Comparison of ENCODE assay signal across 8 cellular contexts in the genomic region with DNA sequence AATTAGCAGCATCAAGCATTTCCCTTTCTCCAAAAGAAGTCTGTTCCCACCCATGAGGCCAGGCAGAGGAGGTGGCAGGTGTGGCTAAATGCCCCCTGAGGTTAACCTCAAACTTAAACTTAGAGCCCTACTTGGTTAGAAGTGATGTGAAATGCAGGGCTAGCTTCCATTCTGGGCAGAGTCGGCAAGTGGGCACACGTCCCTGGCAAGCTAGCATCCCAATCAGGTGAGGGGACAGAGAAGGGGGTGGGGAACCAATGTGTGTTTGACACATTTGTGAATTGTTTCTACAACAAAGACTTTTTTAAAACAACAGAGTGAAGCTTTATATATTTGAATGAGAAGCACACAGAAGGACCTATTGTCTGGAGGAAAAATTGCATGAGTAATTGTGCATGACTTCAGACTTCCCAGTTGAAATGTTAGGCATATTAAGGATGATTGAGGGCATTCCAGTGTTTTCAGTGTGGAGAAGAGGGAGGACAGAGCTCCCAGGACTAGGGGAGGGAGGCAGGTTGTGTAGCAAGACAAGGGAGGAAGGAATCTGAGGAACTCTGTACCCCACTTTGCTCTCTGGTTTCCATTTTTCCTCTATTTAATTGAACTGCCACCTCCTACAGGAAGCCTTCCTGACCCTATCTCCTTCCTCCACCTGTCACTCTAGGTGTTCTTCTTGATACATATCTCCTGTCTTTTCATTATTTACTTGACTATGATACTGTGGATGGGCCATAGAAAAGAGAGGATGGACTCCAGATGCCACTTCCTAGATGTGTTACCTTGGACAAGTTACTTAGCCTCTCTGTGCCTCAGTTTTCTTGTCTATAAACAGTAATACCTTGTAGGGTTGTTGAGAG.
A peak's percentile ranks its signal among the peaks of the same experiment; 100 is the strongest.
DNase-seq lines count a peak whose midpoint lies in the region; TF ChIP-seq lines count a peak whose summit lies in the region.

No MANE protein-coding gene starts in this region.

- intact Hi-C loops in ascending aorta (cut with DNase I), result no loop called here
- intact Hi-C loops in activated T-helper 2 cell treated with anti-CD3 and anti-CD28 coated beads, Interferon-gamma antibody, Interleukin-2, Interleukin-4, amounts not matched to agents 10 μg/mL and 5 μg/mL and 100 μg/mL, durations not matched to agents 14 hours and 24 hours and 36 hours (cut with micrococcal nuclease), result no loop called here

- no peak for TF ChIP-seq CTCF in ascending aorta (IDR thresholded peaks at IDR 0.05)
- TF ChIP-seq CTCF in mesothelial cell of epicardium (IDR thresholded peaks at IDR 0.05; ENCODE audit: unreplicated experiment), result no peak

- no peaks in the 10 kb centered on the region for H3K36me3 Mint-ChIP-seq in mesothelial cell of epicardium
- H3K36me3 Mint-ChIP-seq in activated T-helper 2 cell treated with anti-CD3 and anti-CD28 coated beads, Interferon-gamma antibody, Interleukin-2, Interleukin-4, amounts not matched to agents 10 μg/mL and 5 μg/mL and 100 μg/mL, durations not matched to agents 14 hours and 24 hours and 36 hours (ENCODE audit: low read depth), result no peaks in the 10 kb centered on the region

- in situ Hi-C loops in GM23248 (cut with MboI), result no loop called here

- peak overlapping the region; percentile 50 for H3K4me3 ChIP-seq in GM23248
- H3K4me3 ChIP-seq in ascending aorta, result no peak overlapping the region

- H3K27me3 ChIP-seq in GM23248 (replicated peaks; ENCODE audit: insufficient read depth) (no peaks in the 10 kb centered on the region), ascending aorta (no peaks in the 10 kb centered on the region)

- H3K4me1 ChIP-seq in GM23248 (ENCODE audit: insufficient read depth), result peaks cover 31% of the 10 kb centered on the region
- peaks cover 7 to 30% of the 10 kb centered on the region in 2 donors for H3K4me1 ChIP-seq in ascending aorta

- peaks cover 35% of the 10 kb centered on the region for H3F3A ChIP-seq in GM23248 (ENCODE audit: insufficient read depth)

- H3K79me2 ChIP-seq in GM23248 (ENCODE audit: insufficient read depth), result no peaks in the 10 kb centered on the region

- DNase-seq in AG20443 (ENCODE audit: low spot score) (peak; percentile 56), GM23248 (peak; percentile 72), ascending aorta (ENCODE audit: low spot score in 2 of 2) (no peak), mesothelial cell of epicardium (ENCODE audit: low spot score in 2 of 2, unreplicated experiment in 2 of 2) (no peak), DMS114 treated with DMSO at 0.1 percent for 48 hours (lab: John Stamatoyannopoulos, UW; ENCODE audit: unreplicated experiment) (no peak), NCI-H2227 (lab: John Stamatoyannopoulos, UW; ENCODE audit: unreplicated experiment) (no peak), OCI-M2 (lab: John Stamatoyannopoulos, UW; ENCODE audit: unreplicated experiment) (no peak)
- DNase-seq in activated T-helper 2 cell treated with anti-CD3 and anti-CD28 coated beads, Interferon-gamma antibody, Interleukin-2, Interleukin-4, amounts not matched to agents 10 μg/mL and 5 μg/mL and 100 μg/mL, durations not matched to agents 14 hours and 24 hours and 36 hours (ENCODE audit: low spot score), result no peak

- H3K27ac ChIP-seq in GM23248 (peak overlapping the region; percentile 85), ascending aorta (peak overlapping the region; percentile 71 to 82)

- H3K4me1 Mint-ChIP-seq in mesothelial cell of epicardium, result peaks cover 26% of the 10 kb centered on the region
- peaks cover 28% of the 10 kb centered on the region for H3K4me1 Mint-ChIP-seq in activated T-helper 2 cell treated with anti-CD3 and anti-CD28 coated beads, Interferon-gamma antibody, Interleukin-2, Interleukin-4, amounts not matched to agents 10 μg/mL and 5 μg/mL and 100 μg/mL, durations not matched to agents 14 hours and 24 hours and 36 hours (ENCODE audit: low read depth)

- no peaks in the 10 kb centered on the region for H3K9me3 ChIP-seq in GM23248 (ENCODE audit: low read depth)
- H3K9me3 ChIP-seq in ascending aorta, result no peaks in the 10 kb centered on the region

- no peaks in the 10 kb centered on the region for H3K9me3 Mint-ChIP-seq in mesothelial cell of epicardium
- no peaks in the 10 kb centered on the region for H3K9me3 Mint-ChIP-seq in activated T-helper 2 cell treated with anti-CD3 and anti-CD28 coated beads, Interferon-gamma antibody, Interleukin-2, Interleukin-4, amounts not matched to agents 10 μg/mL and 5 μg/mL and 100 μg/mL, durations not matched to agents 14 hours and 24 hours and 36 hours

- H3K9me2 ChIP-seq in GM23248 (ENCODE audit: insufficient read depth), result no peaks in the 10 kb centered on the region

- H4K20me1 ChIP-seq in GM23248 (ENCODE audit: insufficient read depth), result no peaks in the 10 kb centered on the region

- H3K27ac Mint-ChIP-seq in mesothelial cell of epicardium, result peak overlapping the region; percentile 75
- no peak overlapping the region for H3K27ac Mint-ChIP-seq in activated T-helper 2 cell treated with anti-CD3 and anti-CD28 coated beads, Interferon-gamma antibody, Interleukin-2, Interleukin-4, amounts not matched to agents 10 μg/mL and 5 μg/mL and 100 μg/mL, durations not matched to agents 14 hours and 24 hours and 36 hours

- H3K4me3 Mint-ChIP-seq in mesothelial cell of epicardium, result no peak overlapping the region
- no peak overlapping the region for H3K4me3 Mint-ChIP-seq in activated T-helper 2 cell treated with anti-CD3 and anti-CD28 coated beads, Interferon-gamma antibody, Interleukin-2, Interleukin-4, amounts not matched to agents 10 μg/mL and 5 μg/mL and 100 μg/mL, durations not matched to agents 14 hours and 24 hours and 36 hours (ENCODE audit: low read depth)

- H3K36me3 ChIP-seq in GM23248 (ENCODE audit: low read depth) (no peaks in the 10 kb centered on the region), ascending aorta (no peaks in the 10 kb centered on the region)

- H3K4me2 ChIP-seq in GM23248 (ENCODE audit: unreplicated experiment), result peak overlapping the region; percentile 67

- H3K9ac ChIP-seq in GM23248, result peak overlapping the region; percentile 58

- 2 to 4% methylated on average over 2 of the region's 2 CpGs for WGBS in GM23248 (ENCODE audit: low coverage in 1 of 2, low lambda C conversion rate in 2 of 2, missing lambda C conversion rate in 2 of 2), 2 experiments

- no peaks in the 10 kb centered on the region for H3K27me3 Mint-ChIP-seq in mesothelial cell of epicardium (ENCODE audit: low read depth)
- H3K27me3 Mint-ChIP-seq in activated T-helper 2 cell treated with anti-CD3 and anti-CD28 coated beads, Interferon-gamma antibody, Interleukin-2, Interleukin-4, amounts not matched to agents 10 μg/mL and 5 μg/mL and 100 μg/mL, durations not matched to agents 14 hours and 24 hours and 36 hours (ENCODE audit: low read depth), result no peaks in the 10 kb centered on the region

- H2AFZ ChIP-seq in GM23248, result peak overlapping the region; percentile 53

Comparison
In these comparisons a context has a peak if more than half of its experiments do, and no peak if none do; other contexts are left out.
1. DNase-seq: peak in AG20443 (single experiment) and GM23248 (single experiment); none in ascending aorta (0 of 2), mesothelial cell of epicardium (0 of 2), DMS114 treated with DMSO at 0.1 percent for 48 hours (single experiment), NCI-H2227 (single experiment), OCI-M2 (single experiment) and activated T-helper 2 cell treated with anti-CD3 and anti-CD28 coated beads, Interferon-gamma antibody, Interleukin-2, Interleukin-4, amounts not matched to agents 10 μg/mL and 5 μg/mL and 100 μg/mL, durations not matched to agents 14 hours and 24 hours and 36 hours (single experiment).